ENCODE assay signal across 7 cellular contexts in the genomic region with DNA sequence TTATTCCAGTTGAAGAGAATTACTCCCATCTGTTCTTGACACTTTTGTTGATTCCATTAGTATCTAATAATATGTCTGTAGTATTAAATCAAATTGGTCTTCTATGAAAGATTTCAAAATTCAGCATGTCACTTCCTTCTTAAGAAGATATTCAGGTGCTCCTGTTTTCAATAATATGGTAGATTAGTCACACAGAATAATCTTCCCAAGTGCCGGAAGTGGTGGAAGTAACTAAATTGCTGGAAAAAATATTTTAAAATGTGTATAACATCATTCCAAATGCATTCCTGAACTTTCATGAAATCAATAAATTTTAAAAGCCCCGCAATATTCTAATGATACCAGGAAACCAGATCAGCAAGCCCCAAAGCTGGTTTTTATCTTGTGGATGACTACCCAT.
"Had no signal": no experiment of that assay in that cellular context is flagged by ENCODE, and none has a peak within 500 bp of the region (broad histone marks: within the 10 kb centered on the region; RNA-seq: fewer than 3 reads in every experiment).

No MANE protein-coding gene starts in this region.

- H3K4me3 Mint-ChIP-seq: IgD-negative memory B cell had no signal

- H3K4me2 ChIP-seq: KMS-11 had no signal

- H3K27ac ChIP-seq: HL-60, KMS-11 had no signal

- H3K9ac ChIP-seq: KMS-11 had no signal

- H3K27ac Mint-ChIP-seq: IgD-negative memory B cell had no signal

- ATAC-seq: K562 had no signal

- H3K27me3 Mint-ChIP-seq: IgD-negative memory B cell had no signal

- DNase-seq: IMR-90, KBM-7, KG1 had no signal

- H3K4me1 Mint-ChIP-seq: IgD-negative memory B cell had no signal

- H3K4me3 ChIP-seq: K562 had no signal
